9 cellular contexts compared by ENCODE assay signal in genomic region chrX:46588263-46588662, GRCh38. TPM values are rescaled to one million over a fixed set of nuclear protein-coding genes. Genes with fewer than 3 reads are reported as not detected.
DNase-seq lines count a peak whose midpoint lies in the region; ATAC-seq and TF ChIP-seq lines count a peak whose summit lies in the region.
"Had no signal": no experiment of that assay in that cellular context is flagged by ENCODE, and none has a peak within 500 bp of the region (broad histone marks: within the 10 kb centered on the region; RNA-seq: fewer than 3 reads in every experiment).

No MANE protein-coding gene starts in this region.

- H3K9me3 ChIP-seq in CD8-positive, alpha-beta memory T cell (ENCODE audit: low read length), result no peaks in the 10 kb centered on the region
- no peaks in the 10 kb centered on the region for H3K9me3 ChIP-seq in naive thymus-derived CD4-positive, alpha-beta T cell (ENCODE audit: control insufficient read depth in 2 of 3, low read length in 3 of 3)

- no peaks in the 10 kb centered on the region for H3K27me3 ChIP-seq in CD8-positive, alpha-beta memory T cell (ENCODE audit: insufficient read depth, low read length, poor library complexity, severe bottlenecking)
- H3K27me3 ChIP-seq in naive thymus-derived CD4-positive, alpha-beta T cell (ENCODE audit: control insufficient read depth in 2 of 2, insufficient read depth in 2 of 2, low read length in 2 of 2), result no peaks in the 10 kb centered on the region
- H3K27me3 ChIP-seq: cardiac muscle cell had no signal

- H3K4me3 ChIP-seq in CD8-positive, alpha-beta memory T cell (ENCODE audit: low read length), result peak overlapping the region; percentile 2
- peak overlapping the region; percentile 28 for H3K4me3 ChIP-seq in naive thymus-derived CD4-positive, alpha-beta T cell (ENCODE audit: low read length)
- H3K4me3 ChIP-seq: cardiac muscle cell had no signal

- peak in 1 of 5 donors; percentile 28 for DNase-seq in CD8-positive, alpha-beta memory T cell
- no peak for DNase-seq in chondrocyte (ENCODE audit: low spot score)
- peak in 8 of 9 donors; percentile 30 to 60 (median 48) for DNase-seq in naive thymus-derived CD4-positive, alpha-beta T cell
- no peak for DNase-seq in ureter (ENCODE audit: low spot score)
- no peak for DNase-seq in NCI-H187 treated with DMSO at 0.1 percent for 48 hours (lab: John Stamatoyannopoulos, UW)

- H3K4me1 Mint-ChIP-seq in CD8-positive, alpha-beta memory T cell, result peaks cover 21 to 56% (median 55%) of the 10 kb centered on the region in 3 donors
- peaks cover 64% of the 10 kb centered on the region for H3K4me1 Mint-ChIP-seq in chondrocyte (ENCODE audit: low read depth)
- H3K4me1 Mint-ChIP-seq in naive thymus-derived CD4-positive, alpha-beta T cell, result peaks cover 7 to 49% (median 32%) of the 10 kb centered on the region in 7 donors

- peak overlapping the region; percentile 61 to 88 (median 75) for H3K4me3 Mint-ChIP-seq in CD8-positive, alpha-beta memory T cell
- peak overlapping the region; percentile 38 for H3K4me3 Mint-ChIP-seq in chondrocyte (ENCODE audit: unreplicated experiment)
- peak overlapping the region; percentile 68 to 86 (median 78) for H3K4me3 Mint-ChIP-seq in naive thymus-derived CD4-positive, alpha-beta T cell

- H3K27ac Mint-ChIP-seq in CD8-positive, alpha-beta memory T cell, result peak overlapping the region; percentile 70 to 94 (median 84)
- peak overlapping the region; percentile 81 for H3K27ac Mint-ChIP-seq in chondrocyte (ENCODE audit: unreplicated experiment)
- H3K27ac Mint-ChIP-seq in naive thymus-derived CD4-positive, alpha-beta T cell, result peak overlapping the region; percentile 69 to 87 (median 85)

- intact Hi-C loops in naive thymus-derived CD4-positive, alpha-beta T cell (cut with micrococcal nuclease), result loop anchor here (1.0 to 2.0 kb wide), 2 partner anchors 13 kb away; no protein-coding TSS in a partner anchor

- POLR2A ChIA-PET in CD8-positive, alpha-beta memory T cell (lab: Charles Lee), result interaction anchor here (0.7 to 2.2 kb wide), 2 partner anchors 14 to 40 kb away, joined by 4 to 6 read pairs; no protein-coding TSS in a partner anchor
- POLR2A ChIA-PET in naive thymus-derived CD4-positive, alpha-beta T cell (lab: Charles Lee), result interaction anchor here (0.7 to 1.9 kb wide), 3 partner anchors 16 to 695 kb away, joined by 4 to 8 read pairs (median 6); no protein-coding TSS in a partner anchor

- H3K36me3 ChIP-seq in CD8-positive, alpha-beta memory T cell (ENCODE audit: insufficient read depth, low read length), result no peaks in the 10 kb centered on the region
- H3K36me3 ChIP-seq in naive thymus-derived CD4-positive, alpha-beta T cell (ENCODE audit: control insufficient read depth in 2 of 3, insufficient read depth in 3 of 3, low read length in 3 of 3), result no peaks in the 10 kb centered on the region
- H3K36me3 ChIP-seq: cardiac muscle cell had no signal

- ATAC-seq in SK-N-SH treated with all-trans-retinoic acid at 6 μM for 48 hours (peak; percentile 57), HG03175 (IDR thresholded peaks at IDR 0.05; ENCODE audit: unreplicated experiment) (no peak), HG03159 (IDR thresholded peaks at IDR 0.05; ENCODE audit: unreplicated experiment) (no peak)
- peak; percentile 27 for ATAC-seq in naive thymus-derived CD4-positive, alpha-beta T cell

- H3K9me3 Mint-ChIP-seq in CD8-positive, alpha-beta memory T cell, result no peaks in the 10 kb centered on the region
- H3K9me3 Mint-ChIP-seq in chondrocyte (ENCODE audit: low read depth), result peaks cover 6% of the 10 kb centered on the region
- H3K9me3 Mint-ChIP-seq in naive thymus-derived CD4-positive, alpha-beta T cell, result no peaks in the 10 kb centered on the region

- TF ChIP-seq CTCF in chondrocyte (IDR thresholded peaks at IDR 0.05), result no peak

- H3K36me3 Mint-ChIP-seq in CD8-positive, alpha-beta memory T cell, result peaks cover 0 to 2% (median 2%) of the 10 kb centered on the region in 3 donors
- no peaks in the 10 kb centered on the region for H3K36me3 Mint-ChIP-seq in chondrocyte (ENCODE audit: low read depth)
- peaks cover 0 to 8% (median 0%) of the 10 kb centered on the region in 5 donors for H3K36me3 Mint-ChIP-seq in naive thymus-derived CD4-positive, alpha-beta T cell

- CTCF ChIA-PET in CD8-positive, alpha-beta memory T cell (lab: Charles Lee), result interaction anchor here (1.2 kb wide), 1 partner anchor 16 kb away, joined by 3 read pairs; no protein-coding TSS in a partner anchor
- CTCF ChIA-PET in naive thymus-derived CD4-positive, alpha-beta T cell (lab: Charles Lee), result interaction anchor here (0.7 to 1.3 kb wide), 2 partner anchors 9 to 124 kb away, joined by 3 to 4 read pairs; no protein-coding TSS in a partner anchor

- peaks cover 0 to 2% of the 10 kb centered on the region in 2 donors for H3K27me3 Mint-ChIP-seq in CD8-positive, alpha-beta memory T cell
- H3K27me3 Mint-ChIP-seq in chondrocyte (ENCODE audit: low read depth), result no peaks in the 10 kb centered on the region
- no peaks in the 10 kb centered on the region for H3K27me3 Mint-ChIP-seq in naive thymus-derived CD4-positive, alpha-beta T cell

- H3K4me1 ChIP-seq in CD8-positive, alpha-beta memory T cell (ENCODE audit: insufficient read depth, low read length), result peaks cover 25% of the 10 kb centered on the region
- peaks cover 16% of the 10 kb centered on the region in 2 donors for H3K4me1 ChIP-seq in naive thymus-derived CD4-positive, alpha-beta T cell (ENCODE audit: control insufficient read depth in 2 of 2, insufficient read depth in 2 of 2, low read length in 2 of 2)

- no peak overlapping the region for H3K27ac ChIP-seq in CD8-positive, alpha-beta memory T cell (ENCODE audit: low read depth, low read length)
- H3K27ac ChIP-seq in naive thymus-derived CD4-positive, alpha-beta T cell (ENCODE audit: low read depth, low read length), result peak overlapping the region; percentile 44
- H3K27ac ChIP-seq: cardiac muscle cell had no signal

TF ChIP-seq in SK-N-SH treated with all-trans-retinoic acid at 6 μM for 48 hours, 23 proteins besides CTCF, POLR2A, EP300 and RAD21 (continues in another document):
- TF ChIP-seq RARB (CRISPR knock-in tag; IDR thresholded peaks at IDR 0.05) (no peak), ZNF565 (CRISPR knock-in tag; conservative IDR thresholded peaks at IDR 0.05; ENCODE audit: low read depth) (no peak), GLIS3 (CRISPR knock-in tag; IDR thresholded peaks at IDR 0.05) (no peak), ZNF70 (CRISPR knock-in tag; IDR thresholded peaks at IDR 0.05) (no peak), POU6F1 (CRISPR knock-in tag; IDR thresholded peaks at IDR 0.05; ENCODE audit: borderline replicate concordance, low read depth) (no peak), ARNTL (CRISPR knock-in tag; IDR thresholded peaks at IDR 0.05; ENCODE audit: borderline replicate concordance, low read depth) (no peak), ZNF8 (CRISPR knock-in tag; IDR thresholded peaks at IDR 0.05) (no peak), TSHZ2 (CRISPR knock-in tag; IDR thresholded peaks at IDR 0.05) (no peak), ESRRG (CRISPR knock-in tag; IDR thresholded peaks at IDR 0.05) (no peak), PPARA (CRISPR knock-in tag; IDR thresholded peaks at IDR 0.05; ENCODE audit: borderline replicate concordance) (no peak), ZFP30 (CRISPR knock-in tag; IDR thresholded peaks at IDR 0.05) (no peak), OSR1 (CRISPR knock-in tag; IDR thresholded peaks at IDR 0.05) (no peak), SNAI2 (CRISPR knock-in tag; IDR thresholded peaks at IDR 0.05) (no peak)

RNA-seq across cellular contexts. Expression of gene CHST7, which starts 14.7 kb away (rescaled TPM):
- 1 to 10 TPM; 3.5 to 3.9 TPM for total RNA-seq in CD8-positive, alpha-beta memory T cell
- 8.0 TPM for polyA plus RNA-seq in CD8-positive, alpha-beta memory T cell
- total RNA-seq in chondrocyte, result 6.5 to 11.7 TPM (median 7.0 TPM) in 3 replicates
- total RNA-seq in naive thymus-derived CD4-positive, alpha-beta T cell, result 1 to 10 TPM; 2.1 to 7.2 (median 2.3) TPM
- 1 to 10 TPM; 3.0 to 3.1 TPM for polyA plus RNA-seq in naive thymus-derived CD4-positive, alpha-beta T cell
- 7.8 TPM for total RNA-seq in ureter

RNA-seq across cellular contexts. Expression of gene ZNF674, which starts 43.0 kb away (rescaled TPM):
- 1 to 10 TPM; 2.7 to 2.8 TPM for total RNA-seq in CD8-positive, alpha-beta memory T cell
- polyA plus RNA-seq in CD8-positive, alpha-beta memory T cell, result 1.3 TPM
- 6.3 to 6.5 TPM (median 6.4 TPM) in 3 replicates for total RNA-seq in chondrocyte
- total RNA-seq in naive thymus-derived CD4-positive, alpha-beta T cell, result 1 to 10 TPM; 2.1 to 6.9 (median 5.8) TPM
- polyA plus RNA-seq in naive thymus-derived CD4-positive, alpha-beta T cell, result under 1 TPM; 0.77 to 0.86 TPM
- 8.5 TPM for total RNA-seq in ureter

Comparison
In these comparisons a context has a peak if more than half of its experiments do, and no peak if none do; other contexts are left out.
1. DNase-seq: peak in naive thymus-derived CD4-positive, alpha-beta T cell (8 of 9); none in chondrocyte (single experiment), ureter (single experiment) and NCI-H187 treated with DMSO at 0.1 percent for 48 hours (single experiment).
2. ATAC-seq: peak in SK-N-SH treated with all-trans-retinoic acid at 6 μM for 48 hours (single experiment) and naive thymus-derived CD4-positive, alpha-beta T cell (single experiment); none in HG03175 (single experiment) and HG03159 (single experiment).
3. Peak in every context shown above with its lines, with median percentiles within 50 percentile points of each other: H3K27ac Mint-ChIP-seq and H3K4me3 Mint-ChIP-seq.